21 cellular contexts compared by ENCODE assay signal in genomic region chr17:3896108-3897099, GRCh38. TPM values are rescaled to one million over a fixed set of nuclear protein-coding genes. Genes with fewer than 3 reads are reported as not detected.
DNase-seq lines count a peak whose midpoint lies in the region; ATAC-seq and TF ChIP-seq lines count a peak whose summit lies in the region.
"Had no signal": no experiment of that assay in that cellular context is flagged by ENCODE, and none has a peak within 500 bp of the region (broad histone marks: within the 10 kb centered on the region; RNA-seq: fewer than 3 reads in every experiment).

No MANE protein-coding gene starts in this region.

- H3K9me3 ChIP-seq in heart right ventricle (no peaks in the 10 kb centered on the region), WERI-Rb-1 (ENCODE audit: severe bottlenecking) (no peaks in the 10 kb centered on the region), lung (ENCODE audit: control insufficient read depth in 2 of 2, insufficient read depth in 1 of 2, low read length in 1 of 2) (no peaks in the 10 kb centered on the region), upper lobe of right lung (no peaks in the 10 kb centered on the region)
- H3K9me3 ChIP-seq: A549, spleen had no signal

- peaks cover 16 to 48% (median 42%) of the 10 kb centered on the region in 9 donors for H3K4me1 ChIP-seq in heart right ventricle
- peaks cover 0 to 30% of the 10 kb centered on the region in 2 donors for H3K4me1 ChIP-seq in lung (ENCODE audit: control insufficient read depth in 2 of 2, insufficient read depth in 2 of 2, low read length in 2 of 2)
- H3K4me1 ChIP-seq in upper lobe of right lung = peaks cover 36% of the 10 kb centered on the region

- H3K27me3 ChIP-seq in heart right ventricle (no peaks in the 10 kb centered on the region), WERI-Rb-1 (ENCODE audit: insufficient read depth, low read depth, severe bottlenecking) (no peaks in the 10 kb centered on the region), lung (ENCODE audit: control insufficient read depth, insufficient read depth) (no peaks in the 10 kb centered on the region), upper lobe of right lung (no peaks in the 10 kb centered on the region)
- H3K27me3 ChIP-seq: spleen had no signal

- ATAC-seq in heart right ventricle (no peak), Right ventricle myocardium superior (ENCODE audit: poor library complexity) (no peak), lung (ENCODE audit: insufficient read depth, low FRiP score) (no peak), upper lobe of right lung (no peak), HG03521 (IDR thresholded peaks at IDR 0.05; ENCODE audit: unreplicated experiment) (no peak)
- ATAC-seq: A549; CD8-positive, alpha-beta T cell; stimulated activated effector memory CD8-positive, alpha-beta T cell treated with anti-CD3 and anti-CD28 coated beads, Interleukin-12 subunit alpha, Interleukin-12 subunit beta, amount 100 ng/mL, for 72 hours had no signal

- peak overlapping the region in 7 of 10 donors; percentile 11 to 91 (median 50) for H3K27ac ChIP-seq in heart right ventricle
- peak overlapping the region; percentile 38 for H3K27ac ChIP-seq in WERI-Rb-1
- peak overlapping the region in 1 of 2 donors; percentile 68 for H3K27ac ChIP-seq in lung (ENCODE audit: low read depth in 1 of 2, low read length in 1 of 2)
- H3K27ac ChIP-seq in upper lobe of right lung = peak overlapping the region; percentile 24
- H3K27ac ChIP-seq: HL-60, KMS-11 had no signal

- H3K4me3 ChIP-seq in heart right ventricle (no peak overlapping the region), WERI-Rb-1 (ENCODE audit: low read depth, low read length) (no peak overlapping the region), lung (no peak overlapping the region), upper lobe of right lung (no peak overlapping the region)
- H3K4me3 ChIP-seq: A549, spleen had no signal

- H3K36me3 ChIP-seq in heart right ventricle (peaks cover 0 to 5% (median 0%) of the 10 kb centered on the region in 9 donors), WERI-Rb-1 (no peaks in the 10 kb centered on the region), lung (ENCODE audit: control insufficient read depth in 2 of 2, insufficient read depth in 2 of 2, low read length in 2 of 2) (no peaks in the 10 kb centered on the region), upper lobe of right lung (no peaks in the 10 kb centered on the region)

- intact Hi-C loops in heart right ventricle (cut with DNase I) (no loop called here), Right ventricle myocardium superior (cut with DNase I) (no loop called here), upper lobe of right lung (cut with DNase I) (no loop called here)

- 69 to 74% methylated on average over 18 of the region's 18 CpGs for WGBS in heart right ventricle, 2 donors
- WGBS in lung, 2 donors = 64 to 83% methylated on average over 17 to 18 of the region's 18 CpGs

- DNase-seq in heart right ventricle (no peak), Right ventricle myocardium superior (no peak), WERI-Rb-1 (no peak), lung (ENCODE audit: low spot score) (peak; percentile 53), upper lobe of right lung (no peak), NCI-H226 (no peak), cortex of kidney (lab: John Stamatoyannopoulos, UW) (no peak)
- DNase-seq: activated CD4-positive, CD25-positive, alpha-beta regulatory T cell; activated gamma-delta T cell treated with Interleukin-2 at 50 U/mL for 16 hours; CD8-positive, alpha-beta T cell; EL; NCI-H1417 treated with DMSO at 0.1 percent for 48 hours; NCI-H2227 treated with DMSO at 0.1 percent for 48 hours; SIG-M5; spleen had no signal

- TF ChIP-seq CTCF in heart right ventricle (IDR thresholded peaks at IDR 0.05) (no peak), WERI-Rb-1 (IDR thresholded peaks at IDR 0.05; ENCODE audit: low read depth, low read length) (no peak), lung (IDR thresholded peaks at IDR 0.05; ENCODE audit: control extremely low read depth, extremely low read depth) (no peak), upper lobe of right lung (IDR thresholded peaks at IDR 0.05) (no peak)

RNA-seq across cellular contexts. Expression of gene CAMKK1, which starts 3.6 kb away (rescaled TPM):
- 1 to 10 TPM; 1.8 to 5.7 (median 3.7) TPM for total RNA-seq in heart right ventricle
- polyA plus RNA-seq in heart right ventricle = 1 to 10 TPM; 2.6 to 2.8 TPM
- 4.0 TPM for total RNA-seq in Right ventricle myocardium superior
- total RNA-seq in lung = 10 to 100 TPM in 1 of 2 donors, 1 to 10 TPM in 1; 3.8 to 14.9 TPM
- polyA plus RNA-seq in lung = 10 to 100 TPM in 1 of 2 donors, 1 to 10 TPM in 1; 7.9 to 11.0 TPM
- total RNA-seq in upper lobe of right lung = 10.1 TPM

RNA-seq across cellular contexts. Expression of gene P2RX1, which starts 19.9 kb away (rescaled TPM):
- 1 to 10 TPM in 4 of 10 donors, under 1 TPM in 6; 0.27 to 2.6 (median 0.49) TPM for total RNA-seq in heart right ventricle
- under 1 TPM; 0.37 to 0.99 TPM for polyA plus RNA-seq in heart right ventricle
- 0.08 TPM for total RNA-seq in Right ventricle myocardium superior
- total RNA-seq in lung = 10 to 100 TPM in 1 of 2 donors, 1 to 10 TPM in 1; 4.6 to 16.4 TPM
- 10 to 100 TPM in 1 of 2 donors, 1 to 10 TPM in 1; 7.0 to 14.0 TPM for polyA plus RNA-seq in lung
- total RNA-seq in upper lobe of right lung = 6.8 TPM
- total RNA-seq: epithelial cell of proximal tubule had no signal

RNA-seq across cellular contexts. Expression of gene NCBP3, which starts 50.4 kb away (rescaled TPM):
- 10 to 100 TPM; 14.6 to 30.9 (median 23.1) TPM for total RNA-seq in heart right ventricle
- polyA plus RNA-seq in heart right ventricle = 10 to 100 TPM in 1 of 2 donors, 1 to 10 TPM in 1; 7.3 to 20.0 TPM
- total RNA-seq in Right ventricle myocardium superior = 13.8 TPM
- total RNA-seq in lung = 10 to 100 TPM; 34.3 to 49.4 TPM
- 10 to 100 TPM; 15.9 to 17.8 TPM for polyA plus RNA-seq in lung
- 34.9 TPM for total RNA-seq in upper lobe of right lung
